In the genomic region with DNA sequence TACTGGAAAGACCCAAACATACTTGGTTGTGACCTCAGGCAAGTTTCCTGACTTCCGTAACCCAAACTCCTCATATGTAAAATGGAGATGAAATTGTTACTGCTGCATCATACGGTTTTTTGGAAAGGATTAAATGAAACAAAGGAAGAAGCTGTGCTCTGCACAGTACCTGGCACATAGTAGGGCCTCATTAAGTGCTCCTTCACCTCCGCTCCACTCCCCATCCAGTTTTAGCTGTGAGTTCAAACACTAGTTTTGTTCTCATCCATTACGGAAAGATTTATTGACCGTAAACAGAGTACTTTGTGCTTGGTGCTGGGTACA, we compare ENCODE assay signal across 8 cellular contexts. TPM values are rescaled to one million over a fixed set of nuclear protein-coding genes. Genes with fewer than 3 reads are reported as not detected.
DNase-seq lines count a peak whose midpoint lies in the region; ATAC-seq and TF ChIP-seq lines count a peak whose summit lies in the region.

No MANE protein-coding gene starts in this region.

- intact Hi-C loops in HCT116 (cut with micrococcal nuclease), result loop anchor here (5.0 kb wide), 1 partner anchor 107 kb away; no protein-coding TSS in a partner anchor

- RAD21 ChIA-PET in HCT116 (lab: Charles Lee; ENCODE audit: low non-redundant PET in 1 of 2, low total read pairs in 2 of 2, uncharacterized antibody in 2 of 2, unreplicated experiment in 2 of 2), result no interaction called here

- no peaks in the 10 kb centered on the region for H4K20me1 ChIP-seq in HCT116 (ENCODE audit: insufficient read depth)

- CTCF ChIA-PET in HCT116 (lab: Charles Lee), result interaction anchor here (0.9 kb wide), 1 partner anchor 42 kb away, joined by 4 read pairs; no protein-coding TSS in a partner anchor

- H3K27me3 Mint-ChIP-seq in activated naive CD8-positive, alpha-beta T cell treated with anti-CD3 and anti-CD28 coated beads for 36 hours, result peaks cover 7% of the 10 kb centered on the region

- TF ChIP-seq POLR2A in HCT116 (IDR thresholded peaks at IDR 0.05; ENCODE audit: borderline replicate concordance, extremely low read depth, insufficient read depth, insufficient read length), result no peak

- peak overlapping the region; percentile 100 for H3K27ac Mint-ChIP-seq in activated naive CD8-positive, alpha-beta T cell treated with anti-CD3 and anti-CD28 coated beads for 36 hours

- H3K9me3 ChIP-seq in HCT116 (ENCODE audit: control insufficient read depth in 1 of 2, insufficient read depth in 1 of 2, low read depth in 1 of 2, low read length in 2 of 2), result no peaks in the 10 kb centered on the region

- H3K4me3 Mint-ChIP-seq in activated naive CD8-positive, alpha-beta T cell treated with anti-CD3 and anti-CD28 coated beads for 36 hours, result peak overlapping the region; percentile 100

- H3K4me2 ChIP-seq in HCT116 (ENCODE audit: low read length), result peak overlapping the region; percentile 93

- H3K36me3 Mint-ChIP-seq in activated naive CD8-positive, alpha-beta T cell treated with anti-CD3 and anti-CD28 coated beads for 36 hours, result peaks cover 29% of the 10 kb centered on the region

- DNase-seq in HCT116 (ENCODE audit: low read depth, low spot score), result no peak
- no peak for DNase-seq in activated naive CD8-positive, alpha-beta T cell treated with anti-CD3 and anti-CD28 coated beads for 36 hours
- peak; percentile 7 for DNase-seq in iPS-NIHi7 (ENCODE audit: extremely low spot score)
- no peak for DNase-seq in H4 (ENCODE audit: low spot score)

- ATAC-seq in HCT116, result peak; percentile 13; the same call in 1 of the 2 replicates
- ATAC-seq in GM18861 (IDR thresholded peaks at IDR 0.05; ENCODE audit: unreplicated experiment), result no peak
- no peak for ATAC-seq in GM21619 (IDR thresholded peaks at IDR 0.05; ENCODE audit: unreplicated experiment)

- H3K9me3 Mint-ChIP-seq in activated naive CD8-positive, alpha-beta T cell treated with anti-CD3 and anti-CD28 coated beads for 36 hours, result no peaks in the 10 kb centered on the region

- H3K4me3 ChIP-seq in ACC112 (ENCODE audit: low read depth, low read length), result peak overlapping the region; percentile 94
- peak overlapping the region; percentile 68 to 98 for H3K4me3 ChIP-seq in HCT116 (replicated peaks in 1 of 2; ENCODE audit: low read depth in 1 of 2, low read length in 2 of 2)

- POLR2A ChIA-PET in HCT116 (lab: Charles Lee), result interaction anchor here (1.0 kb wide), 1 partner anchor 9 kb away, joined by 3 read pairs; no protein-coding TSS in a partner anchor

- H3K27me3 ChIP-seq in ACC112 (ENCODE audit: insufficient read depth, low read length), result no peaks in the 10 kb centered on the region
- H3K27me3 ChIP-seq in HCT116 (ENCODE audit: insufficient read depth, low read length), result no peaks in the 10 kb centered on the region

- H3K79me2 ChIP-seq in ACC112 (ENCODE audit: control insufficient read depth, insufficient read depth, low read length, unreplicated experiment) (peaks cover 36% of the 10 kb centered on the region), HCT116 (ENCODE audit: insufficient read depth, low read length) (peaks cover 44% of the 10 kb centered on the region)

- H3K27ac ChIP-seq in ACC112 (ENCODE audit: low read depth, low read length), result peak overlapping the region; percentile 85
- H3K27ac ChIP-seq in HCT116 (ENCODE audit: low read depth, low read length), result peak overlapping the region; percentile 89
- H3K27ac ChIP-seq in temporal lobe (ENCODE audit: low read depth, low read length), result peak overlapping the region; percentile 84

- H2AFZ ChIP-seq in ACC112 (ENCODE audit: low read length, unreplicated experiment), result peak overlapping the region; percentile 91
- H2AFZ ChIP-seq in HCT116 (ENCODE audit: low read depth, low read length, poor library complexity, severe bottlenecking), result peak overlapping the region; percentile 24

- H3K4me1 ChIP-seq in ACC112 (ENCODE audit: control insufficient read depth, insufficient read depth, low read length, unreplicated experiment) (peaks cover 28% of the 10 kb centered on the region), HCT116 (ENCODE audit: control insufficient read depth in 1 of 2, insufficient read depth in 2 of 2, low read length in 2 of 2) (peaks cover 16 to 21% of the 10 kb centered on the region in 2 experiments; a peak in 3 of 4 replicates)

- peak overlapping the region; percentile 97 for H3K9ac ChIP-seq in HCT116 (ENCODE audit: low read length)

- TF ChIP-seq CTCF in HCT116 (IDR thresholded peaks at IDR 0.05 in 2 of 3, conservative IDR thresholded peaks at IDR 0.05 in 1 of 3; ENCODE audit: borderline replicate concordance in 1 of 3, insufficient read depth in 1 of 3, low read depth in 2 of 3, low read length in 2 of 3), result no peak

- peaks cover 59% of the 10 kb centered on the region for H3K4me1 Mint-ChIP-seq in activated naive CD8-positive, alpha-beta T cell treated with anti-CD3 and anti-CD28 coated beads for 36 hours

- H3K9me2 ChIP-seq in HCT116 (ENCODE audit: insufficient read depth), result no peaks in the 10 kb centered on the region

- no peak for TF ChIP-seq RAD21 in HCT116 (IDR thresholded peaks at IDR 0.05; ENCODE audit: low read depth)

- H3K36me3 ChIP-seq in ACC112 (ENCODE audit: insufficient read depth, low read length) (peaks cover 4% of the 10 kb centered on the region; the same call in 1 of the 2 replicates), HCT116 (ENCODE audit: control insufficient read depth in 1 of 2, insufficient read depth in 2 of 2, low read length in 2 of 2) (peaks cover 7 to 13% of the 10 kb centered on the region in 2 experiments; a peak in 2 of 4 replicates)

- TSS peak; percentile 86 for BruUV-seq in HCT116 (replicated peaks; lab: Mats Ljungman, UMichigan)

TF ChIP-seq in HCT116, 20 proteins besides CTCF, POLR2A, EP300 and RAD21:
- 0 out of 2 replicates have a peak, but pooled peaks have one; percentile 12 for TF ChIP-seq JUND (IDR thresholded peaks at IDR 0.05)
- no peak for TF ChIP-seq SIN3A (IDR thresholded peaks at IDR 0.05; ENCODE audit: low read depth)

RNA-seq across cellular contexts. Expression of gene ICE2, which starts 0.4 kb away (rescaled TPM):
- total RNA-seq in HCT116 (2021; ENCODE audit: unreplicated experiment), result 62.8 TPM
- polyA plus RNA-seq in HCT116 (2012), result 18.3 and 21.9 TPM in 2 replicates
- 10 to 100 TPM; 72.0 to 72.8 TPM for total RNA-seq in activated naive CD8-positive, alpha-beta T cell treated with anti-CD3 and anti-CD28 coated beads for 36 hours
- total RNA-seq in temporal lobe, result 29.5 TPM
- total RNA-seq in H4 (2014; rRNA removed; shearing (Covaris generic)), result 17.2 and 24.3 TPM in 2 replicates
